14 cellular contexts compared by ENCODE assay signal in the genomic region with DNA sequence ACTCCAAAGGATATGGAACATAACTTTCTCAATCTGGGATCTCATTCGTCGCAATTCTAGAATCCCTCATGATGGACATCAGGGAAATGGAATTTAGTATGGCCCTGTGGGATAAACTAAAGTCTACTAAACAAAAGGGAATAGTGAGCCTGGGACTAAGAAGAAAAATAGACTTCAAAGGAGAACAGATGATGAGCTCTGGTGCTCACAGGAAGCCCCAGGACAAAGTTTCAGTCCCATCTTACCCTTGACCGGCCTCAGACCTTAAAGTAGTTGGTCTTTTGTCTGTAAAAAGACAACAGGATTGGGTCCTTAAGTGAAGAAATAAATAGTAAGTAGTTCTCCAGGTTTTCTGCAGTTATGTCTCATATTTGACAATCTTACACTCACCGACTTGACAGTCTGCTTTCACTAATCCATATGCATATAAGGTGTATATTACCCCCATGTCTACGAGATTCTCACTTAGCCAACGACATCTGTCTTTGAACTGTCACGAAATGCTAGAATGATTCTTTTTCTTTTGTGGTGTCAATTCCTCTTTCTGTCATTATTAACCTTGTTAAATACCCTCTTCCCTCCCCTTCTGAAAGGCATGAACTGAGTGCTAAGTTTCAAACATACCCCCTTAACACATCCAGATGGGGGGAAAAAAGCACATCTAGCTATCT. TPM values are rescaled to one million over a fixed set of nuclear protein-coding genes. Genes with fewer than 3 reads are reported as not detected.
DNase-seq lines count a peak whose midpoint lies in the region; ATAC-seq and TF ChIP-seq lines count a peak whose summit lies in the region.
"Had no signal": no experiment of that assay in that cellular context is flagged by ENCODE, and none has a peak within 500 bp of the region (broad histone marks: within the 10 kb centered on the region; RNA-seq: fewer than 3 reads in every experiment).

No MANE protein-coding gene starts in this region.

- H3K4me1 ChIP-seq in A673 (ENCODE audit: insufficient read depth, low read length, poor library complexity, severe bottlenecking) (no peaks in the 10 kb centered on the region), hepatocyte (ENCODE audit: insufficient read depth) (no peaks in the 10 kb centered on the region), body of pancreas (no peaks in the 10 kb centered on the region)
- H3K4me1 ChIP-seq: lower lobe of right lung had no signal

- POLR2A ChIA-PET in A673 (lab: Charles Lee; ENCODE audit: low non-redundant PET), result no interaction called here

- H3K9me3 ChIP-seq in A673 (ENCODE audit: low read depth, low read length, poor library complexity, severe bottlenecking) (no peaks in the 10 kb centered on the region), hepatocyte (ENCODE audit: low read depth) (no peaks in the 10 kb centered on the region), body of pancreas (no peaks in the 10 kb centered on the region)
- H3K9me3 ChIP-seq: lower lobe of right lung had no signal

- TF ChIP-seq CTCF in GM12865 (IDR thresholded peaks at IDR 0.05; ENCODE audit: insufficient read depth, low read depth, low read length, missing control alignments), result no peak
- no peak for TF ChIP-seq CTCF in A673 (conservative IDR thresholded peaks at IDR 0.05; ENCODE audit: low read depth, low read length)
- no peak for TF ChIP-seq CTCF in hepatocyte (IDR thresholded peaks at IDR 0.05; ENCODE audit: poor library complexity)
- TF ChIP-seq CTCF in body of pancreas (IDR thresholded peaks at IDR 0.05), result no peak

- no peak for TF ChIP-seq POLR2A in body of pancreas (IDR thresholded peaks at IDR 0.05)

- H3K4me2 ChIP-seq in hepatocyte, result no peak overlapping the region

- 87% methylated on average over 7 of the region's 7 CpGs for WGBS in hepatocyte (ENCODE audit: low lambda C conversion rate, missing lambda C conversion rate)
- WGBS in body of pancreas, 2 donors, result 70 to 74% methylated on average over 7 of the region's 7 CpGs

- H4K20me1 ChIP-seq in hepatocyte (ENCODE audit: insufficient read depth, poor library complexity, severe bottlenecking), result no peaks in the 10 kb centered on the region

- H3K27ac ChIP-seq in A673 (ENCODE audit: low read depth, low read length, poor library complexity, severe bottlenecking) (no peak overlapping the region), hepatocyte (no peak overlapping the region), body of pancreas (no peak overlapping the region)
- H3K27ac ChIP-seq: lower lobe of right lung had no signal

- no peaks in the 10 kb centered on the region for H3K9me2 ChIP-seq in hepatocyte (replicated peaks; ENCODE audit: insufficient read depth)

- ATAC-seq in GM19328 (IDR thresholded peaks at IDR 0.05; ENCODE audit: unreplicated experiment) (peak; percentile 63), HG02642 (IDR thresholded peaks at IDR 0.05; ENCODE audit: poor library complexity, unreplicated experiment) (peak; percentile 60), HG03442 (IDR thresholded peaks at IDR 0.05; ENCODE audit: unreplicated experiment) (peak; percentile 58), SK-N-SH treated with all-trans-retinoic acid at 6 μM for 48 hours (no peak), body of pancreas (no peak)
- ATAC-seq: lower lobe of right lung had no signal

- H3K79me2 ChIP-seq in hepatocyte, result no peaks in the 10 kb centered on the region

- no peak overlapping the region for H2AFZ ChIP-seq in hepatocyte

- H3K36me3 ChIP-seq in A673 (ENCODE audit: insufficient read depth, low read length, poor library complexity, severe bottlenecking) (no peaks in the 10 kb centered on the region), hepatocyte (replicated peaks; ENCODE audit: insufficient read depth, low read depth) (no peaks in the 10 kb centered on the region), body of pancreas (replicated peaks in 1 of 2; ENCODE audit: insufficient read depth in 1 of 2, low read depth in 2 of 2) (no peaks in the 10 kb centered on the region)
- H3K36me3 ChIP-seq: lower lobe of right lung had no signal

- DNase-seq in GM12865 (ENCODE audit: low read depth) (peak; percentile 57), A673 (ENCODE audit: low spot score) (no peak), hepatocyte (ENCODE audit: low spot score) (no peak), body of pancreas (no peak)
- DNase-seq: activated CD8-positive, alpha-beta memory T cell treated with anti-CD3 and anti-CD28 coated beads, Interleukin-2, amount 50 U/mL, for 4 hours; IMR-90; lower lobe of right lung; NCI-H2029 treated with DMSO at 0.1 percent for 48 hours; stimulated activated CD4-positive, alpha-beta T cell treated with anti-CD3 and anti-CD28 coated beads, Interleukin-2, amount 100 ng/mL, for 24 hours; substantia nigra had no signal

- H3K27me3 ChIP-seq in A673 (replicated peaks; ENCODE audit: insufficient read depth, low read depth, low read length, poor library complexity) (no peaks in the 10 kb centered on the region), hepatocyte (peaks cover 15% of the 10 kb centered on the region), body of pancreas (no peaks in the 10 kb centered on the region)

- H3K4me3 ChIP-seq in GM12865 (ENCODE audit: low read depth, low read length), result no peak overlapping the region
- H3K4me3 ChIP-seq in A673 (ENCODE audit: low read depth, low read length, poor library complexity, severe bottlenecking), result no peak overlapping the region
- H3K4me3 ChIP-seq in hepatocyte, result no peak overlapping the region
- H3K4me3 ChIP-seq in body of pancreas, result no peak overlapping the region
- H3K4me3 ChIP-seq: lower lobe of right lung had no signal

- CTCF ChIA-PET in A673 (lab: Charles Lee), result no interaction called here

- intact Hi-C loops in A673 (cut with micrococcal nuclease; ENCODE audit: unreplicated experiment) (no loop called here), body of pancreas (cut with DNase I) (no loop called here)

- BruUV-seq in A673 (replicated peaks; lab: Mats Ljungman, UMichigan), result no TSS peak

TF ChIP-seq in SK-N-SH treated with all-trans-retinoic acid at 6 μM for 48 hours, 23 proteins besides CTCF, POLR2A, EP300 and RAD21 (continues in another document):
- TF ChIP-seq, protein P1, sequence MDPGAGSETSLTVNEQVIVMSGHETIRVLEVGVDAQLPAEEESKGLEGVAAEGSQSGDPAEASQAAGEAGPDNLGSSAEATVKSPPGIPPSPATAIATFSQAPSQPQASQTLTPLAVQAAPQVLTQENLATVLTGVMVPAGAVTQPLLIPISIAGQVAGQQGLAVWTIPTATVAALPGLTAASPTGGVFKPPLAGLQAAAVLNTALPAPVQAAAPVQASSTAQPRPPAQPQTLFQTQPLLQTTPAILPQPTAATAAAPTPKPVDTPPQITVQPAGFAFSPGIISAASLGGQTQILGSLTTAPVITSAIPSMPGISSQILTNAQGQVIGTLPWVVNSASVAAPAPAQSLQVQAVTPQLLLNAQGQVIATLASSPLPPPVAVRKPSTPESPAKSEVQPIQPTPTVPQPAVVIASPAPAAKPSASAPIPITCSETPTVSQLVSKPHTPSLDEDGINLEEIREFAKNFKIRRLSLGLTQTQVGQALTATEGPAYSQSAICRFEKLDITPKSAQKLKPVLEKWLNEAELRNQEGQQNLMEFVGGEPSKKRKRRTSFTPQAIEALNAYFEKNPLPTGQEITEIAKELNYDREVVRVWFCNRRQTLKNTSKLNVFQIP (CRISPR knock-in tag; IDR thresholded peaks at IDR 0.05; ENCODE audit: borderline replicate concordance, low read depth), result no peak
- TF ChIP-seq ZFP30 (CRISPR knock-in tag; IDR thresholded peaks at IDR 0.05) (no peak), RARB (CRISPR knock-in tag; IDR thresholded peaks at IDR 0.05) (no peak), ESRRG (CRISPR knock-in tag; IDR thresholded peaks at IDR 0.05) (no peak), ZNF70 (CRISPR knock-in tag; IDR thresholded peaks at IDR 0.05) (no peak), ARNTL (CRISPR knock-in tag; IDR thresholded peaks at IDR 0.05; ENCODE audit: borderline replicate concordance, low read depth) (no peak), BACH2 (CRISPR knock-in tag; IDR thresholded peaks at IDR 0.05; ENCODE audit: borderline replicate concordance) (no peak), ZNF8 (CRISPR knock-in tag; IDR thresholded peaks at IDR 0.05) (no peak)
- TF ChIP-seq, protein P2, sequence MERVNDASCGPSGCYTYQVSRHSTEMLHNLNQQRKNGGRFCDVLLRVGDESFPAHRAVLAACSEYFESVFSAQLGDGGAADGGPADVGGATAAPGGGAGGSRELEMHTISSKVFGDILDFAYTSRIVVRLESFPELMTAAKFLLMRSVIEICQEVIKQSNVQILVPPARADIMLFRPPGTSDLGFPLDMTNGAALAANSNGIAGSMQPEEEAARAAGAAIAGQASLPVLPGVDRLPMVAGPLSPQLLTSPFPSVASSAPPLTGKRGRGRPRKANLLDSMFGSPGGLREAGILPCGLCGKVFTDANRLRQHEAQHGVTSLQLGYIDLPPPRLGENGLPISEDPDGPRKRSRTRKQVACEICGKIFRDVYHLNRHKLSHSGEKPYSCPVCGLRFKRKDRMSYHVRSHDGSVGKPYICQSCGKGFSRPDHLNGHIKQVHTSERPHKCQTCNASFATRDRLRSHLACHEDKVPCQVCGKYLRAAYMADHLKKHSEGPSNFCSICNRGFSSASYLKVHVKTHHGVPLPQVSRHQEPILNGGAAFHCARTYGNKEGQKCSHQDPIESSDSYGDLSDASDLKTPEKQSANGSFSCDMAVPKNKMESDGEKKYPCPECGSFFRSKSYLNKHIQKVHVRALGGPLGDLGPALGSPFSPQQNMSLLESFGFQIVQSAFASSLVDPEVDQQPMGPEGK (CRISPR knock-in tag; IDR thresholded peaks at IDR 0.05; ENCODE audit: borderline replicate concordance), result no peak
- TF ChIP-seq, protein P3, sequence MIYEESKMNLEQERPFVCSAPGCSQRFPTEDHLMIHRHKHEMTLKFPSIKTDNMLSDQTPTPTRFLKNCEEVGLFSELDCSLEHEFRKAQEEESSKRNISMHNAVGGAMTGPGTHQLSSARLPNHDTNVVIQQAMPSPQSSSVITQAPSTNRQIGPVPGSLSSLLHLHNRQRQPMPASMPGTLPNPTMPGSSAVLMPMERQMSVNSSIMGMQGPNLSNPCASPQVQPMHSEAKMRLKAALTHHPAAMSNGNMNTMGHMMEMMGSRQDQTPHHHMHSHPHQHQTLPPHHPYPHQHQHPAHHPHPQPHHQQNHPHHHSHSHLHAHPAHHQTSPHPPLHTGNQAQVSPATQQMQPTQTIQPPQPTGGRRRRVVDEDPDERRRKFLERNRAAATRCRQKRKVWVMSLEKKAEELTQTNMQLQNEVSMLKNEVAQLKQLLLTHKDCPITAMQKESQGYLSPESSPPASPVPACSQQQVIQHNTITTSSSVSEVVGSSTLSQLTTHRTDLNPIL (CRISPR knock-in tag; IDR thresholded peaks at IDR 0.05; ENCODE audit: low read depth), result no peak

RNA-seq across cellular contexts. Expression of a gene that starts 10.9 kb away (rescaled TPM):
- 3.7 and 4.2 TPM in 2 replicates for total RNA-seq in A673 (2021)
- 0.16 and 0.47 TPM in 2 replicates for total RNA-seq in hepatocyte
- 0.16 and 0.52 TPM in 2 replicates for polyA plus RNA-seq in hepatocyte
- 10 to 100 TPM in 1 of 2 donors, 1 to 10 TPM in 1; 3.9 to 16.5 TPM for total RNA-seq in body of pancreas
- total RNA-seq: IMR-90 had no signal
- polyA plus RNA-seq: IMR-90 had no signal

Comparison
In these comparisons a context has a peak if more than half of its experiments do, and no peak if none do; other contexts are left out.
1. ATAC-seq: peak in GM19328 (single experiment), HG02642 (single experiment) and HG03442 (single experiment); none in SK-N-SH treated with all-trans-retinoic acid at 6 μM for 48 hours (single experiment) and body of pancreas (single experiment).